Comparison of ENCODE assay signal across 17 cellular contexts in the genomic region with DNA sequence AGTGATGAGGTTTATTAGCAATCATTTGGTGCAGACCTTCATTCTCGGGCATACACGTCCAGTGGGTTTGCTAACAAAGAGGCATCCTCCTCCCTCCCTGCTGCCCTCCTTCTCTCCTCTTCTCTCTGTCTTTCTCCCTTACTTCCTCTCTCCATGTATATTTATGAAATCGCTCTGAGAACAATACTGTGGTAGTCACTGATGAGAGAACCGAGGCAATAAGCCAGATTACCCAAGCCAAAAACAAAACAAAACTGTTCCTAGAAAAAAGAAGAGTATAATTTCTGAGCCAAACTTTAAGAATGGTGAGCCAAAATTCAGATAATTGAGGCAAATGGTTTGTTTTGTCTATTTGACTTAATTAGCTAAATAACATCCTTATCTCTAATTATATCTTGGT. TPM values are rescaled to one million over a fixed set of nuclear protein-coding genes. Genes with fewer than 3 reads are reported as not detected.
DNase-seq lines count a peak whose midpoint lies in the region; ATAC-seq lines count a peak whose summit lies in the region.
"Had no signal": no experiment of that assay in that cellular context is flagged by ENCODE, and none has a peak within 500 bp of the region (broad histone marks: within the 10 kb centered on the region; RNA-seq: fewer than 3 reads in every experiment).

No MANE protein-coding gene starts in this region.

- DNase-seq in MV-4-11 (lab: John Stamatoyannopoulos, UW) (peak; percentile 22), fibroblast of gingiva (ENCODE audit: low read depth) (peak; percentile 14), mesendoderm (no peak), NCI-H82 treated with DMSO at 0.1 percent for 48 hours (lab: John Stamatoyannopoulos, UW; ENCODE audit: unreplicated experiment) (no peak)
- DNase-seq: C1 segment of cervical spinal cord, DND-41, NCI-H1092, NCI-H1694, NCI-H510A treated with DMSO at 0.1 percent for 48 hours, Peyer's patch, Right ventricle myocardium superior had no signal

- no peaks in the 10 kb centered on the region for H3K27me3 ChIP-seq in ACC112 (ENCODE audit: insufficient read depth, low read length)
- no peaks in the 10 kb centered on the region for H3K27me3 ChIP-seq in mesendoderm (ENCODE audit: insufficient read depth, low read length, poor library complexity)
- H3K27me3 ChIP-seq: Peyer's patch had no signal

- WGBS in mesendoderm (ENCODE audit: extremely low coverage, insufficient coverage, low lambda C conversion rate): no CpG with 5 or more reads among the region's 4 CpGs

- no peak overlapping the region for H2BK5ac ChIP-seq in mesendoderm (ENCODE audit: low read length)

- no peak overlapping the region for H2BK15ac ChIP-seq in mesendoderm (replicated peaks; ENCODE audit: low read depth)

- no peak overlapping the region for H3K4ac ChIP-seq in mesendoderm (ENCODE audit: low read depth, low read length)

- no peaks in the 10 kb centered on the region for H3K79me2 ChIP-seq in ACC112 (ENCODE audit: control insufficient read depth, insufficient read depth, low read length, unreplicated experiment)
- H3K79me2 ChIP-seq in mesendoderm (ENCODE audit: control insufficient read depth, insufficient read depth, low read length): no peaks in the 10 kb centered on the region

- H2AFZ ChIP-seq in ACC112 (ENCODE audit: low read length, unreplicated experiment): peak overlapping the region; percentile 39

- no peak overlapping the region for H4K5ac ChIP-seq in mesendoderm (ENCODE audit: low read length)

- no peak overlapping the region for H2BK120ac ChIP-seq in mesendoderm (ENCODE audit: low read depth, low read length)

- H3K18ac ChIP-seq in mesendoderm (ENCODE audit: low read length): no peak overlapping the region

- no peak overlapping the region for H3K4me2 ChIP-seq in mesendoderm (ENCODE audit: low read length)
- H3K4me2 ChIP-seq: A549 had no signal

- H3K4me3 ChIP-seq in ACC112 (ENCODE audit: low read depth, low read length): no peak overlapping the region
- no peak overlapping the region for H3K4me3 ChIP-seq in mesendoderm (ENCODE audit: low read length)
- H3K4me3 ChIP-seq: A549, K562, Peyer's patch had no signal

- no peak overlapping the region for H3K23ac ChIP-seq in mesendoderm (ENCODE audit: low read length)

- no peak overlapping the region for H2AK5ac ChIP-seq in mesendoderm (ENCODE audit: low read length)

- H3K27ac ChIP-seq in ACC112 (ENCODE audit: low read depth, low read length) (no peak overlapping the region), mesendoderm (ENCODE audit: low read depth, low read length) (no peak overlapping the region)
- H3K27ac ChIP-seq: A549, Peyer's patch had no signal

- H3K36me3 ChIP-seq in ACC112 (ENCODE audit: insufficient read depth, low read length): no peaks in the 10 kb centered on the region
- no peaks in the 10 kb centered on the region for H3K36me3 ChIP-seq in mesendoderm (ENCODE audit: control insufficient read depth, insufficient read depth, low read length)
- H3K36me3 ChIP-seq: Peyer's patch had no signal

- peak overlapping the region; percentile 22 for H3K56ac ChIP-seq in mesendoderm (ENCODE audit: low read length)

- no peak for ATAC-seq in HG03469 (IDR thresholded peaks at IDR 0.05; ENCODE audit: unreplicated experiment)
- ATAC-seq in HG02678 (IDR thresholded peaks at IDR 0.05; ENCODE audit: unreplicated experiment): no peak
- ATAC-seq: A549, HCT116, K562 had no signal

- no peaks in the 10 kb centered on the region for H3K79me1 ChIP-seq in mesendoderm (ENCODE audit: low read length)

- H3K9ac ChIP-seq in mesendoderm (ENCODE audit: low read length): no peak overlapping the region

- H3K4me1 ChIP-seq in ACC112 (ENCODE audit: control insufficient read depth, insufficient read depth, low read length, unreplicated experiment) (peaks cover 6% of the 10 kb centered on the region), mesendoderm (ENCODE audit: control insufficient read depth, low read depth, low read length) (no peaks in the 10 kb centered on the region)
- H3K4me1 ChIP-seq: A549, Peyer's patch had no signal

- no peak overlapping the region for H4K8ac ChIP-seq in mesendoderm (ENCODE audit: low read depth, low read length)

RNA-seq across cellular contexts. Expression of a gene that starts 15.9 kb away (rescaled TPM):
- polyA plus RNA-seq in mesendoderm (2013, experiment 1 of 2): not detected
- polyA plus RNA-seq in mesendoderm (2013, experiment 2 of 2): not detected
- polyA plus RNA-seq: A549, K562 had no signal

Comparison
In these comparisons a context has a peak if more than half of its experiments do, and no peak if none do; other contexts are left out.
1. DNase-seq: peak in MV-4-11 (single experiment) and fibroblast of gingiva (single experiment); none in mesendoderm (single experiment) and NCI-H82 treated with DMSO at 0.1 percent for 48 hours (single experiment).